Comparison of ENCODE assay signal across 29 cellular contexts in genomic region chr15:75097939-75098338, GRCh38.
"Had no signal": no experiment of that assay in that cellular context is flagged by ENCODE, and none has a peak within 500 bp of the region (broad histone marks: within the 10 kb centered on the region; RNA-seq: fewer than 3 reads in every experiment).

No MANE protein-coding gene starts in this region.

- H3K9me3 Mint-ChIP-seq: activated B cell treated with CpG ODN at 0.5 μM for 24 hours; activated naive CD4-positive, alpha-beta T cell treated with anti-CD3 and anti-CD28 coated beads, Interleukin-2, amount 10 ng/mL, durations not matched to agents 7 days and 5 days; activated T-cell treated with anti-CD3 and anti-CD28 coated beads, Interleukin-2, amount 50 U/mL, for 24 hours; nephron; stimulated activated effector memory CD8-positive, alpha-beta T cell treated with anti-CD3 and anti-CD28 coated beads, Interleukin-12 subunit alpha, Interleukin-12 subunit beta, amount 100 ng/mL, for 72 hours; stimulated activated naive CD8-positive, alpha-beta T cell treated with anti-CD3 and anti-CD28 coated beads, Interleukin-15, amount 100 ng/mL, for 72 hours; T-helper 2 cell treated with Interferon-gamma antibody and Interleukin-4, amounts not matched to agents 5 μg/mL and 100 μg/mL, for 36 hours had no signal

- ATAC-seq: activated CD4-positive, alpha-beta T cell treated with anti-CD3 and anti-CD28 coated beads for 36 hours; stimulated activated effector memory CD8-positive, alpha-beta T cell treated with anti-CD3 and anti-CD28 coated beads, Interleukin-12 subunit alpha, Interleukin-12 subunit beta, amount 100 ng/mL, for 72 hours; stimulated activated naive CD8-positive, alpha-beta T cell treated with anti-CD3 and anti-CD28 coated beads, Interleukin-15, amount 100 ng/mL, for 72 hours had no signal

- H3K27me3 Mint-ChIP-seq: brain, progenitor cell of endocrine pancreas had no signal

- H3K27ac Mint-ChIP-seq: activated B cell treated with CpG ODN at 0.5 μM for 24 hours; activated CD4-positive, alpha-beta T cell treated with anti-CD3 and anti-CD28 coated beads for 36 hours; activated naive CD4-positive, alpha-beta T cell treated with anti-CD3 and anti-CD28 coated beads, Interleukin-2, amount 10 ng/mL, durations not matched to agents 7 days and 5 days; activated naive CD8-positive, alpha-beta T cell treated with anti-CD3 and anti-CD28 coated beads, Interleukin-2, amount 10 ng/mL, durations not matched to agents 7 days and 5 days; activated T-cell treated with anti-CD3 and anti-CD28 coated beads, Interleukin-2, amount 50 U/mL, for 24 hours; brain; endodermal cell; nephron; progenitor cell of endocrine pancreas; stimulated activated effector memory CD8-positive, alpha-beta T cell treated with anti-CD3 and anti-CD28 coated beads, Interleukin-12 subunit alpha, Interleukin-12 subunit beta, amount 100 ng/mL, for 72 hours; stimulated activated naive CD8-positive, alpha-beta T cell treated with anti-CD3 and anti-CD28 coated beads, Interleukin-15, amount 100 ng/mL, for 72 hours; T-helper 2 cell treated with Interferon-gamma antibody and Interleukin-4, amounts not matched to agents 5 μg/mL and 100 μg/mL, for 36 hours had no signal

- H3K4me1 Mint-ChIP-seq: activated naive CD8-positive, alpha-beta T cell treated with anti-CD3 and anti-CD28 coated beads, Interleukin-2, amount 10 ng/mL, durations not matched to agents 7 days and 5 days; brain; endodermal cell; nephron had no signal

- H3K9me3 ChIP-seq: ascending aorta, esophagus squamous epithelium, left ventricle myocardium inferior, ovary, right lobe of liver, upper lobe of left lung, vagina had no signal

- H3K4me3 ChIP-seq: ascending aorta, cardiac muscle cell, esophagus squamous epithelium, left ventricle myocardium inferior, lung, ovary, right lobe of liver, skin epidermis, upper lobe of left lung, vagina had no signal

- H3K36me3 Mint-ChIP-seq: activated naive CD8-positive, alpha-beta T cell treated with anti-CD3 and anti-CD28 coated beads, Interleukin-2, amount 10 ng/mL, durations not matched to agents 7 days and 5 days; stimulated activated effector memory CD8-positive, alpha-beta T cell treated with anti-CD3 and anti-CD28 coated beads, Interleukin-12 subunit alpha, Interleukin-12 subunit beta, amount 100 ng/mL, for 72 hours had no signal

- H3K4me1 ChIP-seq: ascending aorta, esophagus squamous epithelium, left ventricle myocardium inferior, right lobe of liver, upper lobe of left lung, vagina had no signal

- H3K4me3 Mint-ChIP-seq: activated B cell treated with CpG ODN at 0.5 μM for 24 hours; activated CD4-positive, alpha-beta T cell treated with anti-CD3 and anti-CD28 coated beads for 36 hours; activated naive CD4-positive, alpha-beta T cell treated with anti-CD3 and anti-CD28 coated beads, Interleukin-2, amount 10 ng/mL, durations not matched to agents 7 days and 5 days; activated naive CD8-positive, alpha-beta T cell treated with anti-CD3 and anti-CD28 coated beads, Interleukin-2, amount 10 ng/mL, durations not matched to agents 7 days and 5 days; activated T-cell treated with anti-CD3 and anti-CD28 coated beads, Interleukin-2, amount 50 U/mL, for 24 hours; brain; endodermal cell; nephron; stimulated activated effector memory CD8-positive, alpha-beta T cell treated with anti-CD3 and anti-CD28 coated beads, Interleukin-12 subunit alpha, Interleukin-12 subunit beta, amount 100 ng/mL, for 72 hours; stimulated activated naive CD8-positive, alpha-beta T cell treated with anti-CD3 and anti-CD28 coated beads, Interleukin-15, amount 100 ng/mL, for 72 hours; T-helper 2 cell treated with Interferon-gamma antibody and Interleukin-4, amounts not matched to agents 5 μg/mL and 100 μg/mL, for 36 hours had no signal

- H3K36me3 ChIP-seq: ascending aorta, cardiac muscle cell, esophagus squamous epithelium, left ventricle myocardium inferior, ovary, right lobe of liver, upper lobe of left lung, vagina had no signal

- H3K27me3 ChIP-seq: ascending aorta, cardiac muscle cell, esophagus squamous epithelium, ovary, right lobe of liver, upper lobe of left lung, vagina had no signal

- DNase-seq: activated B cell treated with CpG ODN at 0.5 μM for 24 hours; activated CD4-positive, alpha-beta T cell treated with anti-CD3 and anti-CD28 coated beads for 36 hours; activated CD8-positive, alpha-beta memory T cell treated with anti-CD3 and anti-CD28 coated beads, Interleukin-2, amount 50 U/mL, for 48 hours; activated gamma-delta T cell; activated naive CD4-positive, alpha-beta T cell treated with anti-CD3 and anti-CD28 coated beads, Interleukin-2, amount 10 ng/mL, durations not matched to agents 7 days and 5 days; activated naive CD8-positive, alpha-beta T cell treated with anti-CD3 and anti-CD28 coated beads, Interleukin-2, amount 10 ng/mL, durations not matched to agents 7 days and 5 days; activated T-cell treated with anti-CD3 and anti-CD28 coated beads, Interleukin-2, amount 50 U/mL, for 24 hours; endodermal cell; esophagus squamous epithelium; glutamatergic neuron; left ventricle myocardium inferior; mesendoderm; ovary; stimulated activated CD4-positive, alpha-beta T cell treated with anti-CD3 and anti-CD28 coated beads, Interleukin-4, amount 100 ng/mL, for 24 hours; stimulated activated naive CD8-positive, alpha-beta T cell treated with anti-CD3 and anti-CD28 coated beads, Interleukin-15, amount 100 ng/mL, for 72 hours; substantia nigra; T-helper 1 cell had no signal
